1 cellular context compared by ENCODE assay signal in the genomic region with DNA sequence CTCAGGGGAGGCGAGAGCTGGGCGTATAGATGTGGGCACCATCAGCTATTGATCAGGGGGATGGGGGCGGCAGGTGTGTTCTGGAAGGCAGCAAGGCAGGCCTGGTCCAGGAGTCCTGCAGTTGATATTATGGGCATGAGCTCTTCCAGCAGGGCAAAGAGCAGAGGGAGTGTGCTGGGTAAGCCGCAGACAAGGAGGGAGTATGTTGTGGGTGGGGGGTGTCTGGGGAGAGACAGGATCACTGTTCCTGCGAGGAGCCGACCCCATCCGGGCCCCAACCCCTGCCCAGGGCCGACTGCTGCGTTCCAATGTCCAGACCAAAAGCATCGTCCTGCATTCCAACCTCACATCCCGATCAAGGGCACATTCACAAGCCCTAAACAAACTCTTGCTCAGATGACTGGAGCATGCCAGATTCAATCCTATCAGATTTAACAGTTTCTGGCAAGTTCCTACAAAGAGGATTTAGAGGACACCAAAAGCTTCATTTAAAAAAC.
A peak's percentile ranks its signal among the peaks of the same experiment; 100 is the strongest.
TF ChIP-seq lines count a peak whose summit lies in the region.

No MANE protein-coding gene starts in this region.

TF ChIP-seq in HepG2, 621 proteins besides CTCF, POLR2A, EP300 and RAD21 (continued from another document):
- TF ChIP-seq, protein P1, sequence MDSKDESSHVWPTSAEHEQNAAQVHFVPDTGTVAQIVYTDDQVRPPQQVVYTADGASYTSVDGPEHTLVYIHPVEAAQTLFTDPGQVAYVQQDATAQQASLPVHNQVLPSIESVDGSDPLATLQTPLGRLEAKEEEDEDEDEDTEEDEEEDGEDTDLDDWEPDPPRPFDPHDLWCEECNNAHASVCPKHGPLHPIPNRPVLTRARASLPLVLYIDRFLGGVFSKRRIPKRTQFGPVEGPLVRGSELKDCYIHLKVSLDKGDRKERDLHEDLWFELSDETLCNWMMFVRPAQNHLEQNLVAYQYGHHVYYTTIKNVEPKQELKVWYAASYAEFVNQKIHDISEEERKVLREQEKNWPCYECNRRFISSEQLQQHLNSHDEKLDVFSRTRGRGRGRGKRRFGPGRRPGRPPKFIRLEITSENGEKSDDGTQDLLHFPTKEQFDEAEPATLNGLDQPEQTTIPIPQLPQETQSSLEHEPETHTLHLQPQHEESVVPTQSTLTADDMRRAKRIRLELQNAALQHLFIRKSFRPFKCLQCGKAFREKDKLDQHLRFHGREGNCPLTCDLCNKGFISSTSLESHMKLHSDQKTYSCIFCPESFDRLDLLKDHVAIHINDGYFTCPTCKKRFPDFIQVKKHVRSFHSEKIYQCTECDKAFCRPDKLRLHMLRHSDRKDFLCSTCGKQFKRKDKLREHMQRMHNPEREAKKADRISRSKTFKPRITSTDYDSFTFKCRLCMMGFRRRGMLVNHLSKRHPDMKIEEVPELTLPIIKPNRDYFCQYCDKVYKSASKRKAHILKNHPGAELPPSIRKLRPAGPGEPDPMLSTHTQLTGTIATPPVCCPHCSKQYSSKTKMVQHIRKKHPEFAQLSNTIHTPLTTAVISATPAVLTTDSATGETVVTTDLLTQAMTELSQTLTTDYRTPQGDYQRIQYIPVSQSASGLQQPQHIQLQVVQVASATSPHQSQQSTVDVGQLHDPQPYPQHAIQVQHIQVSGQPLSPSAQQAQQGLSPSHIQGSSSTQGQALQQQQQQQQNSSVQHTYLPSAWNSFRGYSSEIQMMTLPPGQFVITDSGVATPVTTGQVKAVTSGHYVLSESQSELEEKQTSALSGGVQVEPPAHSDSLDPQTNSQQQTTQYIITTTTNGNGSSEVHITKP (CRISPR knock-in tag; IDR thresholded peaks at IDR 0.05; ENCODE audit: low read depth) = peak; percentile 87
- TF ChIP-seq MTA3 (CRISPR knock-in tag; IDR thresholded peaks at IDR 0.05) (no peak), ZSCAN31 (CRISPR knock-in tag; IDR thresholded peaks at IDR 0.05; ENCODE audit: low read depth) (0 out of 2 replicates have a peak, but pooled peaks have one; percentile 12), NFKB2 (CRISPR knock-in tag; IDR thresholded peaks at IDR 0.05; ENCODE audit: borderline replicate concordance) (0 out of 2 replicates have a peak, but pooled peaks have one; percentile 57), SUZ12 (IDR thresholded peaks at IDR 0.05; ENCODE audit: low read depth, low read length) (no peak), SAP130 (CRISPR knock-in tag; IDR thresholded peaks at IDR 0.05; ENCODE audit: low read depth) (0 out of 2 replicates have a peak, but pooled peaks have one; percentile 6), ZNF607 (CRISPR knock-in tag; IDR thresholded peaks at IDR 0.05; ENCODE audit: borderline replicate concordance) (0 out of 2 replicates have a peak, but pooled peaks have one; percentile 33), HOXA7 (CRISPR knock-in tag; IDR thresholded peaks at IDR 0.05) (no peak), SP5 (CRISPR knock-in tag; IDR thresholded peaks at IDR 0.05; ENCODE audit: borderline replicate concordance, low read depth) (0 out of 2 replicates have a peak, but pooled peaks have one; percentile 30), IKZF4 (CRISPR knock-in tag; IDR thresholded peaks at IDR 0.05; ENCODE audit: borderline replicate concordance, low read depth, not compliant biosample characterization) (no peak), ZKSCAN8 (CRISPR knock-in tag; IDR thresholded peaks at IDR 0.05; ENCODE audit: borderline replicate concordance) (no peak), ATF1 (CRISPR knock-in tag; IDR thresholded peaks at IDR 0.05) (no peak), FIP1L1 (IDR thresholded peaks at IDR 0.05; ENCODE audit: borderline replicate concordance, insufficient read depth, low read depth, low read length) (no peak), ZNF644 (CRISPR knock-in tag; IDR thresholded peaks at IDR 0.05; ENCODE audit: low read depth) (no peak), ARID2 (CRISPR knock-in tag; IDR thresholded peaks at IDR 0.05; ENCODE audit: borderline replicate concordance) (no peak), GATAD2A (CRISPR knock-in tag; IDR thresholded peaks at IDR 0.05) (0 out of 2 replicates have a peak, but pooled peaks have one; percentile 37), HNF4A (CRISPR knock-in tag; IDR thresholded peaks at IDR 0.05) (peak; percentile 75)
- TF ChIP-seq, protein P2, sequence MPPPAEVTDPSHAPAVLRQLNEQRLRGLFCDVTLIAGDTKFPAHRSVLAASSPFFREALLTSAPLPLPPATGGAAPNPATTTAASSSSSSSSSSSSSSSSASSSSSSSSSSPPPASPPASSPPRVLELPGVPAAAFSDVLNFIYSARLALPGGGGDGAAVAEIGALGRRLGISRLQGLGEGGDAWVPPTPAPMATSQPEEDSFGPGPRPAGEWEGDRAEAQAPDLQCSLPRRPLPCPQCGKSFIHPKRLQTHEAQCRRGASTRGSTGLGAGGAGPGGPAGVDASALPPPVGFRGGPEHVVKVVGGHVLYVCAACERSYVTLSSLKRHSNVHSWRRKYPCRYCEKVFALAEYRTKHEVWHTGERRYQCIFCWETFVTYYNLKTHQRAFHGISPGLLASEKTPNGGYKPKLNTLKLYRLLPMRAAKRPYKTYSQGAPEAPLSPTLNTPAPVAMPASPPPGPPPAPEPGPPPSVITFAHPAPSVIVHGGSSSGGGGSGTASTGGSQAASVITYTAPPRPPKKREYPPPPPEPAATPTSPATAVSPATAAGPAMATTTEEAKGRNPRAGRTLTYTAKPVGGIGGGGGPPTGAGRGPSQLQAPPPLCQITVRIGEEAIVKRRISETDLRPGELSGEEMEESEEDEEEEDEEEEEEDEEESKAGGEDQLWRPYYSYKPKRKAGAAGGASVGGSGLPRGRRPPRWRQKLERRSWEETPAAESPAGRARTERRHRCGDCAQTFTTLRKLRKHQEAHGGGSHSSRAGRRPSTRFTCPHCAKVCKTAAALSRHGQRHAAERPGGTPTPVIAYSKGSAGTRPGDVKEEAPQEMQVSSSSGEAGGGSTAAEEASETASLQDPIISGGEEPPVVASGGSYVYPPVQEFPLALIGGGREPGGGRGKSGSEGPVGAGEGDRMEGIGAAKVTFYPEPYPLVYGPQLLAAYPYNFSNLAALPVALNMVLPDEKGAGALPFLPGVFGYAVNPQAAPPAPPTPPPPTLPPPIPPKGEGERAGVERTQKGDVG (CRISPR knock-in tag; IDR thresholded peaks at IDR 0.05; ENCODE audit: borderline replicate concordance) = no peak
- TF ChIP-seq, protein P3, sequence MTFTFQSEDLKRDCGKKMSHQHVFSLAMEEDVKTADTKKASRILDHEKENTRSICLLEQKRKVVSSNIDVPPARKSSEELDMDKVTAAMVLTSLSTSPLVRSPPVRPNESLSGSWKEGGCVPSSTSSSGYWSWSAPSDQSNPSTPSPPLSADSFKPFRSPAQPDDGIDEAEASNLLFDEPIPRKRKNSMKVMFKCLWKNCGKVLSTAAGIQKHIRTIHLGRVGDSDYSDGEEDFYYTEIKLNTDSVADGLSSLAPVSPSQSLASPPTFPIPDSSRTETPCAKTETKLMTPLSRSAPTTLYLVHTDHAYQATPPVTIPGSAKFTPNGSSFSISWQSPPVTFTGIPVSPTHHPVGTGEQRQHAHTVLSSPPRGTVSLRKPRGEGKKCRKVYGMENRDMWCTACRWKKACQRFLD (CRISPR knock-in tag; IDR thresholded peaks at IDR 0.05; ENCODE audit: borderline replicate concordance) = 0 out of 2 replicates have a peak, but pooled peaks have one; percentile 13
- TF ChIP-seq, protein P4, sequence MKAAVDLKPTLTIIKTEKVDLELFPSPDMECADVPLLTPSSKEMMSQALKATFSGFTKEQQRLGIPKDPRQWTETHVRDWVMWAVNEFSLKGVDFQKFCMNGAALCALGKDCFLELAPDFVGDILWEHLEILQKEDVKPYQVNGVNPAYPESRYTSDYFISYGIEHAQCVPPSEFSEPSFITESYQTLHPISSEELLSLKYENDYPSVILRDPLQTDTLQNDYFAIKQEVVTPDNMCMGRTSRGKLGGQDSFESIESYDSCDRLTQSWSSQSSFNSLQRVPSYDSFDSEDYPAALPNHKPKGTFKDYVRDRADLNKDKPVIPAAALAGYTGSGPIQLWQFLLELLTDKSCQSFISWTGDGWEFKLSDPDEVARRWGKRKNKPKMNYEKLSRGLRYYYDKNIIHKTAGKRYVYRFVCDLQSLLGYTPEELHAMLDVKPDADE (CRISPR knock-in tag; IDR thresholded peaks at IDR 0.05) = no peak
